Comparison of ENCODE assay signal across 1 cellular context in genomic region chr6:13412639-13413465, GRCh38.
TF ChIP-seq lines count a peak whose summit lies in the region.

No MANE protein-coding gene starts in this region.

TF ChIP-seq in HepG2, 621 proteins besides CTCF, POLR2A, EP300 and RAD21 (continues in another document):
- no peak for TF ChIP-seq ZNF121 (CRISPR knock-in tag; IDR thresholded peaks at IDR 0.05)
- no peak for TF ChIP-seq MED1 (CRISPR knock-in tag; IDR thresholded peaks at IDR 0.05)
- TF ChIP-seq SYNCRIP (IDR thresholded peaks at IDR 0.05; ENCODE audit: insufficient read depth, low read depth, low read length): no peak
- 0 out of 2 replicates have a peak, but pooled peaks have one; percentile 26 for TF ChIP-seq ZNF501 (CRISPR knock-in tag; IDR thresholded peaks at IDR 0.05)
- TF ChIP-seq ZNF24 (IDR thresholded peaks at IDR 0.05): no peak
- no peak for TF ChIP-seq FOXJ3 (CRISPR knock-in tag; IDR thresholded peaks at IDR 0.05; ENCODE audit: borderline replicate concordance)
- TF ChIP-seq ZBTB14 (CRISPR knock-in tag; IDR thresholded peaks at IDR 0.05): no peak
- no peak for TF ChIP-seq TSC22D2 (CRISPR knock-in tag; IDR thresholded peaks at IDR 0.05; ENCODE audit: borderline replicate concordance)
- no peak for TF ChIP-seq PBX3 (CRISPR knock-in tag; IDR thresholded peaks at IDR 0.05; ENCODE audit: borderline replicate concordance)
- TF ChIP-seq TCF7L2 (IDR thresholded peaks at IDR 0.05; ENCODE audit: low read depth, low read length): no peak
- TF ChIP-seq, protein P1, sequence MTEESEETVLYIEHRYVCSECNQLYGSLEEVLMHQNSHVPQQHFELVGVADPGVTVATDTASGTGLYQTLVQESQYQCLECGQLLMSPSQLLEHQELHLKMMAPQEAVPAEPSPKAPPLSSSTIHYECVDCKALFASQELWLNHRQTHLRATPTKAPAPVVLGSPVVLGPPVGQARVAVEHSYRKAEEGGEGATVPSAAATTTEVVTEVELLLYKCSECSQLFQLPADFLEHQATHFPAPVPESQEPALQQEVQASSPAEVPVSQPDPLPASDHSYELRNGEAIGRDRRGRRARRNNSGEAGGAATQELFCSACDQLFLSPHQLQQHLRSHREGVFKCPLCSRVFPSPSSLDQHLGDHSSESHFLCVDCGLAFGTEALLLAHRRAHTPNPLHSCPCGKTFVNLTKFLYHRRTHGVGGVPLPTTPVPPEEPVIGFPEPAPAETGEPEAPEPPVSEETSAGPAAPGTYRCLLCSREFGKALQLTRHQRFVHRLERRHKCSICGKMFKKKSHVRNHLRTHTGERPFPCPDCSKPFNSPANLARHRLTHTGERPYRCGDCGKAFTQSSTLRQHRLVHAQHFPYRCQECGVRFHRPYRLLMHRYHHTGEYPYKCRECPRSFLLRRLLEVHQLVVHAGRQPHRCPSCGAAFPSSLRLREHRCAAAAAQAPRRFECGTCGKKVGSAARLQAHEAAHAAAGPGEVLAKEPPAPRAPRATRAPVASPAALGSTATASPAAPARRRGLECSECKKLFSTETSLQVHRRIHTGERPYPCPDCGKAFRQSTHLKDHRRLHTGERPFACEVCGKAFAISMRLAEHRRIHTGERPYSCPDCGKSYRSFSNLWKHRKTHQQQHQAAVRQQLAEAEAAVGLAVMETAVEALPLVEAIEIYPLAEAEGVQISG (CRISPR knock-in tag; IDR thresholded peaks at IDR 0.05): peak; percentile 43; the same call in 1 of the 2 replicates
- TF ChIP-seq, protein P2, sequence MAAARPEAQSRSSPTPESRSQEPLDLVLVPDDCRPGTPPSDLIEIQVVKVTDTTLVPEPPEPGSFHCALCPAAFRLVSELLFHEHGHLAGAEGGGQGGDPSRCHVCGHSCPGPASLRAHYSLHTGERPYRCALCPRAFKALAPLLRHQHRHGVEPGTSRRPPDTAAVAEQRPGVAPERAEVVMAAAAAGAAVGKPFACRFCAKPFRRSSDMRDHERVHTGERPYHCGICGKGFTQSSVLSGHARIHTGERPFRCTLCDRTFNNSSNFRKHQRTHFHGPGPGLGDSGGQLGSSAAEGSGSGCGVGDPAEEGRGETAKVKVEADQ (CRISPR knock-in tag; IDR thresholded peaks at IDR 0.05; ENCODE audit: borderline replicate concordance): no peak
- 0 out of 2 replicates have a peak, but pooled peaks have one; percentile 49 for TF ChIP-seq ZNF772 (CRISPR knock-in tag; IDR thresholded peaks at IDR 0.05)
- TF ChIP-seq SOX13 (IDR thresholded peaks at IDR 0.05): no peak
- no peak; a peak in 1 of 4 replicates for TF ChIP-seq SOX13 (CRISPR knock-in tag; conservative IDR thresholded peaks at IDR 0.05 in 1 of 2, IDR thresholded peaks at IDR 0.05 in 1 of 2)
- no peak for TF ChIP-seq ZC3H13 (CRISPR knock-in tag; IDR thresholded peaks at IDR 0.05)
- no peak for TF ChIP-seq HNRNPUL1 (IDR thresholded peaks at IDR 0.05; ENCODE audit: low read depth, low read length)
- TF ChIP-seq ZNF296 (CRISPR knock-in tag; conservative IDR thresholded peaks at IDR 0.05): no peak
- TF ChIP-seq ZNF619 (CRISPR knock-in tag; IDR thresholded peaks at IDR 0.05): no peak
- no peak for TF ChIP-seq ZFP90 (CRISPR knock-in tag; IDR thresholded peaks at IDR 0.05; ENCODE audit: borderline replicate concordance)
- TF ChIP-seq NFIC (IDR thresholded peaks at IDR 0.05; ENCODE audit: low read length): no peak
- no peak for TF ChIP-seq KLF15 (CRISPR knock-in tag; IDR thresholded peaks at IDR 0.05; ENCODE audit: borderline replicate concordance)
- 0 out of 2 replicates have a peak, but pooled peaks have one; percentile 23 for TF ChIP-seq IRF2 (CRISPR knock-in tag; IDR thresholded peaks at IDR 0.05)
- no peak for TF ChIP-seq HDAC1 (CRISPR knock-in tag; IDR thresholded peaks at IDR 0.05)
- no peak; the same call in 1 of the 2 replicates for TF ChIP-seq NCOR1 (IDR thresholded peaks at IDR 0.05; ENCODE audit: borderline replicate concordance, low read length)
- TF ChIP-seq SMC3 (IDR thresholded peaks at IDR 0.05; ENCODE audit: low read length): no peak
- TF ChIP-seq MED8 (CRISPR knock-in tag; IDR thresholded peaks at IDR 0.05; ENCODE audit: insufficient replicate concordance): peak; percentile 10
- no peak for TF ChIP-seq U2AF2 (IDR thresholded peaks at IDR 0.05; ENCODE audit: low read depth, low read length)
- TF ChIP-seq SPEN (CRISPR knock-in tag; IDR thresholded peaks at IDR 0.05; ENCODE audit: low read depth): no peak; the same call in 1 of the 2 replicates
- no peak for TF ChIP-seq THRA (CRISPR knock-in tag; IDR thresholded peaks at IDR 0.05; ENCODE audit: borderline replicate concordance)
- TF ChIP-seq RBM39 (IDR thresholded peaks at IDR 0.05; ENCODE audit: low read depth, low read length, poor library complexity, severe bottlenecking): no peak
- TF ChIP-seq, protein P3, sequence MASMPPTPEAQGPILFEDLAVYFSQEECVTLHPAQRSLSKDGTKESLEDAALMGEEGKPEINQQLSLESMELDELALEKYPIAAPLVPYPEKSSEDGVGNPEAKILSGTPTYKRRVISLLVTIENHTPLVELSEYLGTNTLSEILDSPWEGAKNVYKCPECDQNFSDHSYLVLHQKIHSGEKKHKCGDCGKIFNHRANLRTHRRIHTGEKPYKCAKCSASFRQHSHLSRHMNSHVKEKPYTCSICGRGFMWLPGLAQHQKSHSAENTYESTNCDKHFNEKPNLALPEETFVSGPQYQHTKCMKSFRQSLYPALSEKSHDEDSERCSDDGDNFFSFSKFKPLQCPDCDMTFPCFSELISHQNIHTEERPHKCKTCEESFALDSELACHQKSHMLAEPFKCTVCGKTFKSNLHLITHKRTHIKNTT (CRISPR knock-in tag; IDR thresholded peaks at IDR 0.05): no peak
- no peak; the same call in 1 of the 2 replicates for TF ChIP-seq ATF7-NPFF (CRISPR knock-in tag; IDR thresholded peaks at IDR 0.05; ENCODE audit: low read depth)
- TF ChIP-seq, protein P4, sequence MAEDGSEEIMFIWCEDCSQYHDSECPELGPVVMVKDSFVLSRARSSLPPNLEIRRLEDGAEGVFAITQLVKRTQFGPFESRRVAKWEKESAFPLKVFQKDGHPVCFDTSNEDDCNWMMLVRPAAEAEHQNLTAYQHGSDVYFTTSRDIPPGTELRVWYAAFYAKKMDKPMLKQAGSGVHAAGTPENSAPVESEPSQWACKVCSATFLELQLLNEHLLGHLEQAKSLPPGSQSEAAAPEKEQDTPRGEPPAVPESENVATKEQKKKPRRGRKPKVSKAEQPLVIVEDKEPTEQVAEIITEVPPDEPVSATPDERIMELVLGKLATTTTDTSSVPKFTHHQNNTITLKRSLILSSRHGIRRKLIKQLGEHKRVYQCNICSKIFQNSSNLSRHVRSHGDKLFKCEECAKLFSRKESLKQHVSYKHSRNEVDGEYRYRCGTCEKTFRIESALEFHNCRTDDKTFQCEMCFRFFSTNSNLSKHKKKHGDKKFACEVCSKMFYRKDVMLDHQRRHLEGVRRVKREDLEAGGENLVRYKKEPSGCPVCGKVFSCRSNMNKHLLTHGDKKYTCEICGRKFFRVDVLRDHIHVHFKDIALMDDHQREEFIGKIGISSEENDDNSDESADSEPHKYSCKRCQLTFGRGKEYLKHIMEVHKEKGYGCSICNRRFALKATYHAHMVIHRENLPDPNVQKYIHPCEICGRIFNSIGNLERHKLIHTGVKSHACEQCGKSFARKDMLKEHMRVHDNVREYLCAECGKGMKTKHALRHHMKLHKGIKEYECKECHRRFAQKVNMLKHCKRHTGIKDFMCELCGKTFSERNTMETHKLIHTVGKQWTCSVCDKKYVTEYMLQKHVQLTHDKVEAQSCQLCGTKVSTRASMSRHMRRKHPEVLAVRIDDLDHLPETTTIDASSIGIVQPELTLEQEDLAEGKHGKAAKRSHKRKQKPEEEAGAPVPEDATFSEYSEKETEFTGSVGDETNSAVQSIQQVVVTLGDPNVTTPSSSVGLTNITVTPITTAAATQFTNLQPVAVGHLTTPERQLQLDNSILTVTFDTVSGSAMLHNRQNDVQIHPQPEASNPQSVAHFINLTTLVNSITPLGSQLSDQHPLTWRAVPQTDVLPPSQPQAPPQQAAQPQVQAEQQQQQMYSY (CRISPR knock-in tag; IDR thresholded peaks at IDR 0.05): no peak
- no peak for TF ChIP-seq TFDP2 (CRISPR knock-in tag; IDR thresholded peaks at IDR 0.05)
- no peak for TF ChIP-seq IKZF4 (CRISPR knock-in tag; IDR thresholded peaks at IDR 0.05; ENCODE audit: borderline replicate concordance, low read depth, not compliant biosample characterization)
- no peak for TF ChIP-seq ZSCAN30 (CRISPR knock-in tag; IDR thresholded peaks at IDR 0.05)
- no peak for TF ChIP-seq ZSCAN9 (CRISPR knock-in tag; IDR thresholded peaks at IDR 0.05; ENCODE audit: borderline replicate concordance)
- TF ChIP-seq HNF4A (CRISPR knock-in tag; IDR thresholded peaks at IDR 0.05): peak; percentile 87
- TF ChIP-seq MZF1 (CRISPR knock-in tag; IDR thresholded peaks at IDR 0.05; ENCODE audit: borderline replicate concordance): no peak
- no peak for TF ChIP-seq SRSF4 (IDR thresholded peaks at IDR 0.05; ENCODE audit: low read depth, low read length, poor library complexity, severe bottlenecking)
- no peak for TF ChIP-seq KDM4B (CRISPR knock-in tag; IDR thresholded peaks at IDR 0.05)
- TF ChIP-seq ZZZ3 (CRISPR knock-in tag; IDR thresholded peaks at IDR 0.05; ENCODE audit: borderline replicate concordance): no peak
- peak; percentile 2; the same call in 1 of the 2 replicates for TF ChIP-seq HMG20B (CRISPR knock-in tag; conservative IDR thresholded peaks at IDR 0.05)
- no peak for TF ChIP-seq ZNF496 (CRISPR knock-in tag; IDR thresholded peaks at IDR 0.05; ENCODE audit: insufficient replicate concordance)
- TF ChIP-seq GMEB1 (CRISPR knock-in tag; IDR thresholded peaks at IDR 0.05; ENCODE audit: borderline replicate concordance): no peak; the same call in 1 of the 2 replicates
- TF ChIP-seq FOXK2 (IDR thresholded peaks at IDR 0.05): no peak
- no peak for TF ChIP-seq RAD51 (IDR thresholded peaks at IDR 0.05; ENCODE audit: borderline replicate concordance)
- TF ChIP-seq, protein P5, sequence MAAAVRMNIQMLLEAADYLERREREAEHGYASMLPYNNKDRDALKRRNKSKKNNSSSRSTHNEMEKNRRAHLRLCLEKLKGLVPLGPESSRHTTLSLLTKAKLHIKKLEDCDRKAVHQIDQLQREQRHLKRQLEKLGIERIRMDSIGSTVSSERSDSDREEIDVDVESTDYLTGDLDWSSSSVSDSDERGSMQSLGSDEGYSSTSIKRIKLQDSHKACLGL (CRISPR knock-in tag; IDR thresholded peaks at IDR 0.05): peak; percentile 22; the same call in 1 of the 2 replicates
- TF ChIP-seq, protein P6, sequence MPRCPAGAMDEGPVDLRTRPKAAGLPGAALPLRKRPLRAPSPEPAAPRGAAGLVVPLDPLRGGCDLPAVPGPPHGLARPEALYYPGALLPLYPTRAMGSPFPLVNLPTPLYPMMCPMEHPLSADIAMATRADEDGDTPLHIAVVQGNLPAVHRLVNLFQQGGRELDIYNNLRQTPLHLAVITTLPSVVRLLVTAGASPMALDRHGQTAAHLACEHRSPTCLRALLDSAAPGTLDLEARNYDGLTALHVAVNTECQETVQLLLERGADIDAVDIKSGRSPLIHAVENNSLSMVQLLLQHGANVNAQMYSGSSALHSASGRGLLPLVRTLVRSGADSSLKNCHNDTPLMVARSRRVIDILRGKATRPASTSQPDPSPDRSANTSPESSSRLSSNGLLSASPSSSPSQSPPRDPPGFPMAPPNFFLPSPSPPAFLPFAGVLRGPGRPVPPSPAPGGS (CRISPR knock-in tag; IDR thresholded peaks at IDR 0.05): no peak
- TF ChIP-seq ZNF747 (CRISPR knock-in tag; IDR thresholded peaks at IDR 0.05; ENCODE audit: borderline replicate concordance): 0 out of 2 replicates have a peak, but pooled peaks have one; percentile 32
- no peak for TF ChIP-seq RFX5 (IDR thresholded peaks at IDR 0.05; ENCODE audit: low read depth, low read length)
- TF ChIP-seq DR1 (CRISPR knock-in tag; IDR thresholded peaks at IDR 0.05): no peak
